In the genomic region with DNA sequence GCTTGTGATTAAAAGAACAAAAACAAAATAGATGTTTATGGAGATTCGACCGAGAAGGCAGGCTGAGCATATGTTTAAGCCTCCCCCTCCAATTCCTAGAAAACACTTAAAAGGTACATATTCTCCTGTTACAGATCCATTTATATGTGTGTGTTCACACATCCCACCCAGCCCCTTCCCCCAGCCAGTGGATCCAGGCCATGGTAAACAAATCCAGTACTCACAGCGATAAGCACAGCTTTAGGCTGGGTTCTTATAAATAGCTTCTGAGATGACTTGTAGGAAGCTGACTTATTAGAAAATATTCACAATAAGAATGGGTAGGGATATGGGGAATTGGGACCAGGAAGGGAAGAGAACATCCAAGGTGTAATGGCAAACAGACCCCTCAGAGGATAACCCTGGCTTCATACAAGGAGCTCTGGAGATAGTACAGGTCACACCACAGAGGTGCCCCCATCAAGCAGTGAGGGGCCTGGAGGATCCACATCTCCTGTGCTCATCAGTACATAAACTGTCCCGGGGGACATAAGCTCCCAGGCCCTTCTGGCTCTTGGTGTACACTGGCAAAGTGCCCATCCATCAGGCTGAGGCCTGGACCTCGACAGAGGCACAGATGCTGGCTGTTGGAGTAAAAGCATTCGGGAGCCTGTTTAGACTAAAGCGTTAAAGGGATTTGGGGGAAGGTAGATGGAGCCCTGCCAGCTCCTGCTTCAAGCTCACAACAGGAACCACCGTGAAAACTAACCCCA, we compare ENCODE assay signal across 15 cellular contexts.
DNase-seq lines count a peak whose midpoint lies in the region; ATAC-seq and TF ChIP-seq lines count a peak whose summit lies in the region.
"Had no signal": no experiment of that assay in that cellular context is flagged by ENCODE, and none has a peak within 500 bp of the region (broad histone marks: within the 10 kb centered on the region; RNA-seq: fewer than 3 reads in every experiment).

No MANE protein-coding gene starts in this region.

- H3K4me1 ChIP-seq in PC-3 (ENCODE audit: insufficient read depth, low read length): peaks cover 48% of the 10 kb centered on the region

- CTCF ChIA-PET in PC-3 (lab: Charles Lee): no interaction called here

- H2AFZ ChIP-seq in PC-3 (ENCODE audit: low read length): peak overlapping the region; percentile 36; the same call in 1 of the 2 replicates

- no peak for ATAC-seq in PC-3
- ATAC-seq in stimulated activated effector memory CD8-positive, alpha-beta T cell treated with anti-CD3 and anti-CD28 coated beads, Interleukin-12 subunit alpha, Interleukin-12 subunit beta, amount 100 ng/mL, for 72 hours: no peak
- ATAC-seq in activated T-cell treated with anti-CD3 and anti-CD28 coated beads, Interleukin-2, amount 50 U/mL, for 4 hours: no peak

- no peak overlapping the region for H3K9ac ChIP-seq in PC-3 (ENCODE audit: low read length)

- no peaks in the 10 kb centered on the region for H3K79me2 ChIP-seq in PC-3 (ENCODE audit: low read length)

- H3F3A ChIP-seq in PC-3 (ENCODE audit: low read length, unreplicated experiment): peaks cover 9% of the 10 kb centered on the region

- intact Hi-C loops in PC-3 (cut with micrococcal nuclease): no loop called here

- H3K9me2 ChIP-seq in PC-3 (replicated peaks; ENCODE audit: low read length): no peaks in the 10 kb centered on the region

- H3K27ac ChIP-seq in PC-3 (ENCODE audit: low read length): peak overlapping the region; percentile 30

- TF ChIP-seq CTCF in PC-3 (conservative IDR thresholded peaks at IDR 0.05; ENCODE audit: low read depth, low read length): no peak
- no peak for TF ChIP-seq CTCF in fibroblast of pulmonary artery (IDR thresholded peaks at IDR 0.05; ENCODE audit: low read length, missing control alignments)

- no peaks in the 10 kb centered on the region for H3K36me3 ChIP-seq in PC-3 (ENCODE audit: low read depth, low read length)
- H3K36me3 ChIP-seq: stomach had no signal

- BruUV-seq in PC-3 (replicated peaks; lab: Mats Ljungman, UMichigan): no TSS peak

- DNase-seq in NCI-H1436 (lab: John Stamatoyannopoulos, UW) (peak; percentile 8), NCI-H1436 treated with DMSO at 0.1 percent for 48 hours (lab: John Stamatoyannopoulos, UW) (no peak), PC-3 (no peak), fibroblast of pulmonary artery (ENCODE audit: low read depth) (peak; percentile 58), epidermal melanocyte (ENCODE audit: insufficient read length, low spot score) (no peak)
- DNase-seq in stimulated activated effector memory CD8-positive, alpha-beta T cell treated with anti-CD3 and anti-CD28 coated beads, Interleukin-12 subunit alpha, Interleukin-12 subunit beta, amount 100 ng/mL, for 72 hours (ENCODE audit: low spot score in 2 of 2): no peak
- no peak for DNase-seq in T-helper 2 cell treated with Interferon-gamma antibody and Interleukin-4, amounts not matched to agents 5 μg/mL and 100 μg/mL, for 36 hours (ENCODE audit: low spot score)
- DNase-seq in activated T-cell treated with anti-CD3 and anti-CD28 coated beads, Interleukin-2, amount 50 U/mL, for 4 hours: no peak
- DNase-seq: 8988T; activated CD4-positive, alpha-beta T cell treated with anti-CD3 and anti-CD28 coated beads for 1 hour; SIG-M5; stimulated activated CD4-positive, alpha-beta T cell treated with anti-CD3 and anti-CD28 coated beads, Interleukin-2, amount 100 ng/mL, for 24 hours; stomach had no signal

- peaks cover 5% of the 10 kb centered on the region for H3K4me1 Mint-ChIP-seq in stimulated activated effector memory CD8-positive, alpha-beta T cell treated with anti-CD3 and anti-CD28 coated beads, Interleukin-12 subunit alpha, Interleukin-12 subunit beta, amount 100 ng/mL, for 72 hours
- H3K4me1 Mint-ChIP-seq in T-helper 2 cell treated with Interferon-gamma antibody and Interleukin-4, amounts not matched to agents 5 μg/mL and 100 μg/mL, for 36 hours (ENCODE audit: low read depth): peaks cover 6% of the 10 kb centered on the region
- peaks cover 4% of the 10 kb centered on the region for H3K4me1 Mint-ChIP-seq in activated T-cell treated with anti-CD3 and anti-CD28 coated beads, Interleukin-2, amount 50 U/mL, for 4 hours (ENCODE audit: low read depth)

- no peaks in the 10 kb centered on the region for H3K9me3 ChIP-seq in PC-3 (ENCODE audit: low read length)
- H3K9me3 ChIP-seq: stomach had no signal

- peaks cover 5% of the 10 kb centered on the region for H3K36me3 Mint-ChIP-seq in stimulated activated effector memory CD8-positive, alpha-beta T cell treated with anti-CD3 and anti-CD28 coated beads, Interleukin-12 subunit alpha, Interleukin-12 subunit beta, amount 100 ng/mL, for 72 hours
- H3K36me3 Mint-ChIP-seq in T-helper 2 cell treated with Interferon-gamma antibody and Interleukin-4, amounts not matched to agents 5 μg/mL and 100 μg/mL, for 36 hours (ENCODE audit: low read depth): no peaks in the 10 kb centered on the region
- H3K36me3 Mint-ChIP-seq in activated T-cell treated with anti-CD3 and anti-CD28 coated beads, Interleukin-2, amount 50 U/mL, for 4 hours (ENCODE audit: insufficient read depth): no peaks in the 10 kb centered on the region

- H3K4me3 ChIP-seq in PC-3 (ENCODE audit: low read length): no peak overlapping the region
- no peak overlapping the region for H3K4me3 ChIP-seq in fibroblast of pulmonary artery (replicated peaks; ENCODE audit: low read depth, low read length)
- H3K4me3 ChIP-seq: stomach had no signal

- H3K27ac Mint-ChIP-seq in stimulated activated effector memory CD8-positive, alpha-beta T cell treated with anti-CD3 and anti-CD28 coated beads, Interleukin-12 subunit alpha, Interleukin-12 subunit beta, amount 100 ng/mL, for 72 hours: peak overlapping the region; percentile 17
- no peak overlapping the region for H3K27ac Mint-ChIP-seq in T-helper 2 cell treated with Interferon-gamma antibody and Interleukin-4, amounts not matched to agents 5 μg/mL and 100 μg/mL, for 36 hours
- H3K27ac Mint-ChIP-seq: activated T-helper 2 cell treated with anti-CD3 and anti-CD28 coated beads, Interferon-gamma antibody, Interleukin-2, Interleukin-4, amounts not matched to agents 10 μg/mL and 5 μg/mL and 100 μg/mL, durations not matched to agents 14 hours and 24 hours and 36 hours had no signal

- H3K4me2 ChIP-seq in PC-3 (ENCODE audit: low read length): peak overlapping the region; percentile 64

- H4K20me1 ChIP-seq in PC-3 (ENCODE audit: low read length): no peaks in the 10 kb centered on the region

- H3K9me3 Mint-ChIP-seq in stimulated activated effector memory CD8-positive, alpha-beta T cell treated with anti-CD3 and anti-CD28 coated beads, Interleukin-12 subunit alpha, Interleukin-12 subunit beta, amount 100 ng/mL, for 72 hours: no peaks in the 10 kb centered on the region
- H3K9me3 Mint-ChIP-seq in T-helper 2 cell treated with Interferon-gamma antibody and Interleukin-4, amounts not matched to agents 5 μg/mL and 100 μg/mL, for 36 hours: no peaks in the 10 kb centered on the region
- H3K9me3 Mint-ChIP-seq in activated T-cell treated with anti-CD3 and anti-CD28 coated beads, Interleukin-2, amount 50 U/mL, for 4 hours: no peaks in the 10 kb centered on the region
- H3K9me3 Mint-ChIP-seq: activated T-helper 2 cell treated with anti-CD3 and anti-CD28 coated beads, Interferon-gamma antibody, Interleukin-2, Interleukin-4, amounts not matched to agents 10 μg/mL and 5 μg/mL and 100 μg/mL, durations not matched to agents 14 hours and 24 hours and 36 hours; central memory CD8-positive, alpha-beta T cell had no signal

- POLR2A ChIA-PET in PC-3 (lab: Charles Lee; ENCODE audit: unreplicated experiment): interaction anchor here (0.5 to 0.6 kb wide), 2 partner anchors 148 to 528 kb away, joined by 4 to 6 read pairs; no protein-coding TSS in a partner anchor

- H3K4me3 Mint-ChIP-seq in stimulated activated effector memory CD8-positive, alpha-beta T cell treated with anti-CD3 and anti-CD28 coated beads, Interleukin-12 subunit alpha, Interleukin-12 subunit beta, amount 100 ng/mL, for 72 hours: no peak overlapping the region
- H3K4me3 Mint-ChIP-seq in T-helper 2 cell treated with Interferon-gamma antibody and Interleukin-4, amounts not matched to agents 5 μg/mL and 100 μg/mL, for 36 hours: no peak overlapping the region
- no peak overlapping the region for H3K4me3 Mint-ChIP-seq in activated T-cell treated with anti-CD3 and anti-CD28 coated beads, Interleukin-2, amount 50 U/mL, for 4 hours
- H3K4me3 Mint-ChIP-seq: central memory CD8-positive, alpha-beta T cell had no signal

- no peaks in the 10 kb centered on the region for H3K27me3 ChIP-seq in PC-3 (ENCODE audit: low read length)
- H3K27me3 ChIP-seq: stomach had no signal

- peaks cover 21% of the 10 kb centered on the region for H3K27me3 Mint-ChIP-seq in T-helper 2 cell treated with Interferon-gamma antibody and Interleukin-4, amounts not matched to agents 5 μg/mL and 100 μg/mL, for 36 hours (ENCODE audit: low read depth)
- no peaks in the 10 kb centered on the region for H3K27me3 Mint-ChIP-seq in activated T-cell treated with anti-CD3 and anti-CD28 coated beads, Interleukin-2, amount 50 U/mL, for 4 hours (ENCODE audit: low read depth)
- H3K27me3 Mint-ChIP-seq: central memory CD8-positive, alpha-beta T cell had no signal

Comparison
In these comparisons a context has a peak if more than half of its experiments do, and no peak if none do; other contexts are left out.
1. DNase-seq: peak in NCI-H1436 (single experiment) and fibroblast of pulmonary artery (single experiment); none in NCI-H1436 treated with DMSO at 0.1 percent for 48 hours (single experiment), PC-3 (single experiment), stimulated activated effector memory CD8-positive, alpha-beta T cell treated with anti-CD3 and anti-CD28 coated beads, Interleukin-12 subunit alpha, Interleukin-12 subunit beta, amount 100 ng/mL, for 72 hours (0 of 2), epidermal melanocyte (single experiment), T-helper 2 cell treated with Interferon-gamma antibody and Interleukin-4, amounts not matched to agents 5 μg/mL and 100 μg/mL, for 36 hours (single experiment) and activated T-cell treated with anti-CD3 and anti-CD28 coated beads, Interleukin-2, amount 50 U/mL, for 4 hours (single experiment).